In the genomic region with DNA sequence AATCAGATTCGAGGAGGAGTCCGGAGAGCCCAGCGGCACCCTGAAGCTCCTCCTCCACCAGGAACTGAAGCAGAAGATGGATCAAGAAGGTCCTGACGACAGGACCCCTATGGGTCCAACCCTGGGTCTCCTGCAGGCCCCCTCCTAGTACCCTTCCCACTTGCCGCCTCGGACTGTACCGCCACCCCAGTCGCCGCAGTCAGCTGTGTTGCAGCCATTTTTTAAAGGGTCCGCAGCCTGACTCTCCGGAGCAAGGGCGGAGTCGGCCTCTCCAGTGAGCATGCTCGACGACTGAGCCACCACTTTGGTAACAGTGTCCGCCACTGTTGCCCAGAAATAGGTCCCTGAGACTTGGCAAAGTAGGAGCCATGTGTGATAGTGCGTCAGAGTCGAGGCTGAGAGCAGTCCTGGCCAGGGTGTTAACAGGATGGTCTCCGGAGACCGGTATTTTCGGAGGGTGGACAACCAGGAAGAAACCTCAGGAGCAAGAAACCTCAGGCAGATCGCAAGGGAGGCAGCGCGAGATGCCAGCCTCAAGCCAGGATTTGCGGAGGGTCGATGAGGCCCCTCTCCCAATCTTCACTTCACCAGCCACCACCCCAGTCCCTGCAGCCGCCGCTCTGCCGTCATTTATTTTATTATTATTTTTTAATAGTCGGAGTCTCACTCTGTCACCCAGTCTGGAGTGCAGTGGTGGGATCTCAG, we compare ENCODE assay signal across 32 cellular contexts.
"Had no signal": no experiment of that assay in that cellular context is flagged by ENCODE, and none has a peak within 500 bp of the region (broad histone marks: within the 10 kb centered on the region; RNA-seq: fewer than 3 reads in every experiment).

No MANE protein-coding gene starts in this region.

- H3K4me1 ChIP-seq: ascending aorta, breast epithelium had no signal

- H3K27ac Mint-ChIP-seq: activated CD4-positive, alpha-beta memory T cell treated with anti-CD3 and anti-CD28 coated beads, Interleukin-2, amount 10 ng/mL, durations not matched to agents 7 days and 5 days; activated CD4-positive, alpha-beta T cell treated with anti-CD3 and anti-CD28 coated beads, Interleukin-2, amount 10 ng/mL, durations not matched to agents 7 days and 5 days; activated naive CD4-positive, alpha-beta T cell treated with anti-CD3 and anti-CD28 coated beads, Interleukin-2, amount 10 ng/mL, durations not matched to agents 7 days and 5 days; activated naive CD4-positive, alpha-beta T cell treated with anti-CD3 and anti-CD28 coated beads, Interleukin-2, amount 50 U/mL, for 72 hours; activated naive CD8-positive, alpha-beta T cell treated with anti-CD3 and anti-CD28 coated beads, Interleukin-2, amount 10 ng/mL, durations not matched to agents 7 days and 5 days; activated T-cell treated with anti-CD3 and anti-CD28 coated beads, Interleukin-2, amount 50 U/mL, for 24 hours; activated T-cell treated with anti-CD3 and anti-CD28 coated beads, Interleukin-2, amount 50 U/mL, for 72 hours; brain; dendritic cell treated with granulocyte-macrophage colony-stimulating factor and Interleukin-4, amounts not matched to agents 40 ng/mL and 50 ng/mL, for 4 days; effector memory CD8-positive, alpha-beta T cell; T-helper 17 cell; T-helper 2 cell treated with Interferon-gamma antibody and Interleukin-4, amounts not matched to agents 5 μg/mL and 100 μg/mL, for 36 hours; WTC11 had no signal

- H3K27me3 Mint-ChIP-seq: activated CD4-positive, alpha-beta memory T cell treated with anti-CD3 and anti-CD28 coated beads, Interleukin-2, amount 10 ng/mL, durations not matched to agents 7 days and 5 days; brain had no signal

- H3K36me3 ChIP-seq: ascending aorta, breast epithelium, cardiac muscle cell, esophagus muscularis mucosa, gastroesophageal sphincter had no signal

- ATAC-seq: activated naive CD4-positive, alpha-beta T cell treated with anti-CD3 and anti-CD28 coated beads, Interleukin-2, amount 50 U/mL, for 72 hours; activated T-cell treated with anti-CD3 and anti-CD28 coated beads, Interleukin-2, amount 50 U/mL, for 72 hours; effector memory CD8-positive, alpha-beta T cell; gastroesophageal sphincter; T-helper 17 cell; WTC11 had no signal

- H3K9me3 ChIP-seq: ascending aorta, breast epithelium, esophagus muscularis mucosa, gastroesophageal sphincter had no signal

- H3K4me3 ChIP-seq: ascending aorta, breast epithelium, cardiac muscle cell, coronary artery, dorsolateral prefrontal cortex, esophagus muscularis mucosa, gastroesophageal sphincter had no signal

- H3K4me3 Mint-ChIP-seq: activated CD4-positive, alpha-beta memory T cell treated with anti-CD3 and anti-CD28 coated beads, Interleukin-2, amount 10 ng/mL, durations not matched to agents 7 days and 5 days; activated CD4-positive, alpha-beta T cell treated with anti-CD3 and anti-CD28 coated beads, Interleukin-2, amount 10 ng/mL, durations not matched to agents 7 days and 5 days; activated naive CD4-positive, alpha-beta T cell treated with anti-CD3 and anti-CD28 coated beads, Interleukin-2, amount 10 ng/mL, durations not matched to agents 7 days and 5 days; activated naive CD8-positive, alpha-beta T cell treated with anti-CD3 and anti-CD28 coated beads, Interleukin-2, amount 10 ng/mL, durations not matched to agents 7 days and 5 days; activated T-cell treated with anti-CD3 and anti-CD28 coated beads, Interleukin-2, amount 50 U/mL, for 24 hours; activated T-cell treated with anti-CD3 and anti-CD28 coated beads, Interleukin-2, amount 50 U/mL, for 72 hours; brain; central memory CD8-positive, alpha-beta T cell; dendritic cell treated with granulocyte-macrophage colony-stimulating factor and Interleukin-4, amounts not matched to agents 40 ng/mL and 50 ng/mL, for 4 days; effector memory CD8-positive, alpha-beta T cell; T-helper 17 cell; T-helper 2 cell treated with Interferon-gamma antibody and Interleukin-4, amounts not matched to agents 5 μg/mL and 100 μg/mL, for 36 hours; WTC11 had no signal

- H3K36me3 Mint-ChIP-seq: activated naive CD4-positive, alpha-beta T cell treated with anti-CD3 and anti-CD28 coated beads, Interleukin-2, amount 10 ng/mL, durations not matched to agents 7 days and 5 days; activated naive CD4-positive, alpha-beta T cell treated with anti-CD3 and anti-CD28 coated beads, Interleukin-2, amount 50 U/mL, for 72 hours; activated naive CD8-positive, alpha-beta T cell treated with anti-CD3 and anti-CD28 coated beads, Interleukin-2, amount 10 ng/mL, durations not matched to agents 7 days and 5 days; brain; WTC11 had no signal

- H3K9me3 Mint-ChIP-seq: activated CD4-positive, alpha-beta memory T cell treated with anti-CD3 and anti-CD28 coated beads, Interleukin-2, amount 10 ng/mL, durations not matched to agents 7 days and 5 days; activated CD4-positive, alpha-beta T cell treated with anti-CD3 and anti-CD28 coated beads, Interleukin-2, amount 10 ng/mL, durations not matched to agents 7 days and 5 days; activated naive CD4-positive, alpha-beta T cell treated with anti-CD3 and anti-CD28 coated beads, Interleukin-2, amount 10 ng/mL, durations not matched to agents 7 days and 5 days; activated naive CD4-positive, alpha-beta T cell treated with anti-CD3 and anti-CD28 coated beads, Interleukin-2, amount 50 U/mL, for 72 hours; activated naive CD8-positive, alpha-beta T cell treated with anti-CD3 and anti-CD28 coated beads, Interleukin-2, amount 10 ng/mL, durations not matched to agents 7 days and 5 days; activated T-cell treated with anti-CD3 and anti-CD28 coated beads, Interleukin-2, amount 50 U/mL, for 24 hours; activated T-cell treated with anti-CD3 and anti-CD28 coated beads, Interleukin-2, amount 50 U/mL, for 72 hours; central memory CD8-positive, alpha-beta T cell; dendritic cell treated with granulocyte-macrophage colony-stimulating factor and Interleukin-4, amounts not matched to agents 40 ng/mL and 50 ng/mL, for 4 days; effector memory CD8-positive, alpha-beta T cell; T-helper 2 cell treated with Interferon-gamma antibody and Interleukin-4, amounts not matched to agents 5 μg/mL and 100 μg/mL, for 36 hours; WTC11 had no signal

- H3K27ac ChIP-seq: ascending aorta, breast epithelium, cardiac muscle cell, coronary artery, dorsolateral prefrontal cortex, esophagus muscularis mucosa, gastroesophageal sphincter had no signal

- H3K4me1 Mint-ChIP-seq: brain had no signal

- DNase-seq: activated CD4-positive, alpha-beta memory T cell treated with anti-CD3 and anti-CD28 coated beads, Interleukin-2, amount 10 ng/mL, durations not matched to agents 7 days and 5 days; activated CD4-positive, alpha-beta T cell treated with anti-CD3 and anti-CD28 coated beads for 1 hour; activated CD4-positive, alpha-beta T cell treated with anti-CD3 and anti-CD28 coated beads for 4 hours; activated CD4-positive, alpha-beta T cell treated with anti-CD3 and anti-CD28 coated beads, Interleukin-2, amount 10 ng/mL, durations not matched to agents 7 days and 5 days; activated CD4-positive, alpha-beta T cell treated with anti-CD3 and anti-CD28 coated beads, Interleukin-2, amount 50 U/mL, for 4 hours; activated CD8-positive, alpha-beta memory T cell treated with anti-CD3 and anti-CD28 coated beads, Interleukin-2, amount 50 U/mL, for 48 hours; activated gamma-delta T cell; activated naive CD4-positive, alpha-beta T cell; activated naive CD4-positive, alpha-beta T cell treated with anti-CD3 and anti-CD28 coated beads, Interleukin-2, amount 10 ng/mL, durations not matched to agents 7 days and 5 days; activated naive CD8-positive, alpha-beta T cell treated with anti-CD3 and anti-CD28 coated beads, Interleukin-2, amount 10 ng/mL, durations not matched to agents 7 days and 5 days; activated T-cell treated with anti-CD3 and anti-CD28 coated beads for 4 hours; activated T-cell treated with anti-CD3 and anti-CD28 coated beads, Interleukin-2, amount 50 U/mL, for 24 hours; activated T-cell treated with anti-CD3 and anti-CD28 coated beads, Interleukin-2, amount 50 U/mL, for 72 hours; effector memory CD8-positive, alpha-beta T cell; erythroblast; foreskin melanocyte; T-helper 1 cell; T-helper 17 cell; T1000 had no signal

- H3K27me3 ChIP-seq: ascending aorta, breast epithelium, cardiac muscle cell, dorsolateral prefrontal cortex had no signal
